In the genomic region with DNA sequence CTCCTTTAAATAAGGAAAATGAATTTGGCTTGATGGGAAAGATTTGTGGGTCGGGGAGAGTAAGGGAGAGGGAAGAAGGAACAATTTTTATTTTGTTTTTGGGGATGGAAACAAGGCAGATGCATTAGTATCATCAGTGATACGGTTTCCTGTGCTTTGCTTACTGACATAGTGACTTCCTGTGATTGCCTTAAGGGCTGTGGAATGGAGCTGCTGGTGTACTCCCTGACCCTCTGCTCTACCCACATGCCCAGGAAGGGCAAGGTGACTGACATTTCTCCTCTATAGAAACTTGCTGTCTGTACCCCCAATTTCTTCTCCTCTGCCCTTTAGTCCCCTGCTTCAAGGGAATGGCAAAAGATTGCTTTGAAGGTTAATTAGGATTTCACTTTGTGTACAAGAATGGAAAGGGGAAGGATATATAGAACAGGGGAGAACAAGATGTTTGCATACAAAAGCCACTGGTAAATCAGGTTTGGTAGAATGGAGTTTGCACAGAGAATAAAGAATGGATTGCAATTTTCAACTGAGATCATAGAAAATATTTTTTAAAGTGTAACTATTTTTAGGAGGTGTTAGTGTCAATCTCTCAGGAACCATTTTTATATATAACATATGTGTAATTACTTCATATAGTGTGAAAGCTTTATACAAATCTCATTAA, we compare ENCODE assay signal across 1 cellular context.
TF ChIP-seq lines count a peak whose summit lies in the region.

No MANE protein-coding gene starts in this region.

TF ChIP-seq in H1, 55 proteins besides CTCF, POLR2A, EP300 and RAD21:
- TF ChIP-seq HDAC6 (IDR thresholded peaks at IDR 0.05; ENCODE audit: low read depth, low read length) (no peak), TBP (IDR thresholded peaks at IDR 0.05; ENCODE audit: low read depth, low read length) (no peak), CEBPB (IDR thresholded peaks at IDR 0.05; ENCODE audit: low read depth, low read length) (no peak), SRF (IDR thresholded peaks at IDR 0.05; ENCODE audit: low read depth, low read length) (no peak), SP4 (IDR thresholded peaks at IDR 0.05; ENCODE audit: low read length) (no peak), POU5F1 (IDR thresholded peaks at IDR 0.05; ENCODE audit: low read depth, low read length) (no peak), KDM5A (IDR thresholded peaks at IDR 0.05; ENCODE audit: low read length) (no peak), SIRT6 (IDR thresholded peaks at IDR 0.05; ENCODE audit: low read length) (no peak), CHD2 (IDR thresholded peaks at IDR 0.05; ENCODE audit: low read length) (no peak), EZH2 (IDR thresholded peaks at IDR 0.05; ENCODE audit: low read depth, low read length, severe bottlenecking) (no peak), SIX5 (IDR thresholded peaks at IDR 0.05; ENCODE audit: low read depth, low read length) (no peak), RXRA (IDR thresholded peaks at IDR 0.05; ENCODE audit: insufficient read depth, low read depth, low read length) (no peak), POLR2AphosphoS5 (IDR thresholded peaks at IDR 0.05; ENCODE audit: low read depth, low read length) (no peak), YY1 (IDR thresholded peaks at IDR 0.05; ENCODE audit: low read depth, low read length) (no peak)
